In the genomic region with DNA sequence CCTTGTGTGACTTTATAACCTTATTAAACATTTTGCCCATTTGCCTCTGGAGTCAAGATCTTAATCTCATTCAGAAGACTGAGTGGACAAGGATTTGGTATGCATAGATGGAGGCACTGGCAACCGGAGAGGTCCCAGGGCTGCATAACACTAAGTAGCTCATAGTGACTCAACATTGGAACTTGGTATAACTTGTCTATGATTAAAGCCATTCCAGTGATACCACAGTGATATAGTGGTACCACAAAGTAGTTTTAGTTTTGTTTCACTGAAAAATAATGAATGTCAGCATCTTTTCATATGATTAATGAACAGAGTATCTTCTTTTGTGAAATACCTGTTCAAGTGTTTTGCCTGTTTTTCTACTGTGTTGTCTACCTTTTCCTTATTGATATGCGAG, we compare ENCODE assay signal across 19 cellular contexts. TPM values are rescaled to one million over a fixed set of nuclear protein-coding genes. Genes with fewer than 3 reads are reported as not detected.
DNase-seq lines count a peak whose midpoint lies in the region; ATAC-seq and TF ChIP-seq lines count a peak whose summit lies in the region.
"Had no signal": no experiment of that assay in that cellular context is flagged by ENCODE, and none has a peak within 500 bp of the region (broad histone marks: within the 10 kb centered on the region; RNA-seq: fewer than 3 reads in every experiment).

No MANE protein-coding gene starts in this region.

- intact Hi-C loops in IMR-90 (cut with micrococcal nuclease), result no loop called here
- intact Hi-C loops in mammary epithelial cell (cut with micrococcal nuclease), result no loop called here
- intact Hi-C loops in sigmoid colon (cut with DNase I), result no loop called here

- H3K4me3 ChIP-seq in IMR-90 (ENCODE audit: insufficient read depth, low read depth, low read length) (no peak overlapping the region), mammary epithelial cell (replicated peaks in 1 of 3; ENCODE audit: insufficient read depth in 1 of 3, low read depth in 2 of 3, low read length in 3 of 3) (peak overlapping the region in 1 of 3 experiments; percentile 21), sigmoid colon (no peak overlapping the region)
- H3K4me3 ChIP-seq: cardiac muscle cell, ovary had no signal

- TF ChIP-seq POLR2A in IMR-90 (IDR thresholded peaks at IDR 0.05; ENCODE audit: low read depth, low read length), result no peak
- TF ChIP-seq POLR2A in sigmoid colon (IDR thresholded peaks at IDR 0.05), result no peak

- H2AK5ac ChIP-seq in IMR-90 (ENCODE audit: low read depth, low read length), result no peak overlapping the region

- H3K14ac ChIP-seq in IMR-90 (replicated peaks; ENCODE audit: low read depth, low read length), result no peak overlapping the region

- no peak overlapping the region for H3K4ac ChIP-seq in IMR-90 (ENCODE audit: low read depth, low read length)

- POLR2A ChIA-PET in IMR-90 (lab: Charles Lee; ENCODE audit: unreplicated experiment), result no interaction called here

- H3K27ac ChIP-seq in IMR-90 (ENCODE audit: insufficient read depth, low read length), result no peak overlapping the region
- H3K27ac ChIP-seq in mammary epithelial cell (ENCODE audit: insufficient read depth, low read depth, low read length), result peak overlapping the region; percentile 28
- no peak overlapping the region for H3K27ac ChIP-seq in sigmoid colon
- H3K27ac ChIP-seq: C4-2B, cardiac muscle cell, ovary, VCaP had no signal

- peaks cover 7% of the 10 kb centered on the region for H3K9me1 ChIP-seq in IMR-90 (ENCODE audit: insufficient read depth, low read length)

- H3K56ac ChIP-seq in IMR-90 (ENCODE audit: extremely low read depth, insufficient read depth, low read length), result no peak overlapping the region

- CTCF ChIA-PET in IMR-90 (lab: Yijun Ruan, JAX), result interaction anchor here (1.0 kb wide), 1 partner anchor 19 kb away, joined by 3 read pairs; no protein-coding TSS in a partner anchor
- CTCF ChIA-PET in mammary epithelial cell (lab: Charles Lee; ENCODE audit: low non-redundant PET), result no interaction called here

- dilution Hi-C loops in IMR-90 (cut with HindIII; ENCODE audit: low sequenced_read_pairs, unreplicated experiment) (no loop called here), mammary epithelial cell (cut with HindIII; ENCODE audit: low sequenced_read_pairs) (no loop called here)

- no peaks in the 10 kb centered on the region for H3K4me1 ChIP-seq in IMR-90 (ENCODE audit: control insufficient read depth, insufficient read depth, low read length)
- H3K4me1 ChIP-seq in mammary epithelial cell (ENCODE audit: insufficient read depth, low read length), result peaks cover 10% of the 10 kb centered on the region
- peaks cover 0 to 25% (median 11%) of the 10 kb centered on the region in 4 donors for H3K4me1 ChIP-seq in sigmoid colon

- H4K91ac ChIP-seq in IMR-90 (ENCODE audit: insufficient read depth, low read depth, low read length), result no peak overlapping the region

- H4K5ac ChIP-seq in IMR-90 (ENCODE audit: low read depth, low read length), result no peak overlapping the region

- H4K8ac ChIP-seq in IMR-90 (ENCODE audit: low read depth in 2 of 2, low read length in 2 of 2), result no peak overlapping the region

- H3K27me3 ChIP-seq in IMR-90 (ENCODE audit: control insufficient read depth, insufficient read depth, low read length) (no peaks in the 10 kb centered on the region), mammary epithelial cell (ENCODE audit: insufficient read depth, low read length) (no peaks in the 10 kb centered on the region), sigmoid colon (no peaks in the 10 kb centered on the region)
- H3K27me3 ChIP-seq: cardiac muscle cell, ovary had no signal

- no peak for TF ChIP-seq EP300 in sigmoid colon (IDR thresholded peaks at IDR 0.05)

- no peak overlapping the region for H3K9ac ChIP-seq in IMR-90 (ENCODE audit: low read depth, low read length)
- H3K9ac ChIP-seq in mammary epithelial cell (ENCODE audit: insufficient read depth, low read length), result no peak overlapping the region

- H2AK9ac ChIP-seq in IMR-90 (replicated peaks; ENCODE audit: low read depth, low read length, poor library complexity), result no peak overlapping the region

- H2BK20ac ChIP-seq in IMR-90 (ENCODE audit: low read depth, low read length), result no peak overlapping the region

- peak; percentile 87 for ATAC-seq in IMR-90 (ENCODE audit: low read depth)
- no peak for ATAC-seq in GM21528 (IDR thresholded peaks at IDR 0.05; ENCODE audit: low FRiP score, unreplicated experiment)
- ATAC-seq in GM21786 (IDR thresholded peaks at IDR 0.05; ENCODE audit: unreplicated experiment), result no peak
- ATAC-seq: left cardiac atrium had no signal

- no peak overlapping the region for H2BK120ac ChIP-seq in IMR-90 (ENCODE audit: low read depth, low read length)

- no peak for TF ChIP-seq RAD21 in IMR-90 (IDR thresholded peaks at IDR 0.05; ENCODE audit: low read length)

- H4K20me1 ChIP-seq in IMR-90 (ENCODE audit: insufficient read depth, low read length) (peaks cover 10% of the 10 kb centered on the region), mammary epithelial cell (ENCODE audit: insufficient read depth, low read length) (no peaks in the 10 kb centered on the region)

- no peak overlapping the region for H2BK15ac ChIP-seq in IMR-90 (ENCODE audit: low read depth, low read length)

- H3K79me1 ChIP-seq in IMR-90 (ENCODE audit: low read depth in 1 of 2, low read length in 2 of 2), result peaks cover 10 to 29% of the 10 kb centered on the region in 2 experiments

- DNase-seq in AG20443 (ENCODE audit: low spot score), result peak; percentile 61
- DNase-seq in IMR-90, result peak; percentile 70
- peak; percentile 88 for DNase-seq in mammary epithelial cell
- DNase-seq in kidney glomerular epithelial cell (lab: John Stamatoyannopoulos, UW), result peak; percentile 10
- DNase-seq in sigmoid colon, result no peak
- no peak for DNase-seq in COLO668 (lab: John Stamatoyannopoulos, UW; ENCODE audit: unreplicated experiment)
- DNase-seq: activated naive CD4-positive, alpha-beta T cell treated with anti-CD3 and anti-CD28 coated beads for 36 hours; DMS53; effector CD8-positive, alpha-beta T cell; head of caudate nucleus; KBM-7; left cardiac atrium; ovary; stimulated activated naive CD4-positive, alpha-beta T cell treated with Interleukin-2 at 50 U/mL for 16 hours had no signal

- H3K23ac ChIP-seq in IMR-90 (ENCODE audit: low read depth, low read length), result no peak overlapping the region

- H3K18ac ChIP-seq in IMR-90 (ENCODE audit: low read depth, low read length), result no peak overlapping the region

- no peak for TF ChIP-seq CTCF in IMR-90 (conservative IDR thresholded peaks at IDR 0.05; ENCODE audit: low read depth, low read length)
- no peak for TF ChIP-seq CTCF in mammary epithelial cell (conservative IDR thresholded peaks at IDR 0.05 in 1 of 2, IDR thresholded peaks at IDR 0.05 in 1 of 2; ENCODE audit: extremely low read depth in 1 of 2, insufficient read depth in 1 of 2, low read depth in 1 of 2, low read length in 2 of 2)
- no peak for TF ChIP-seq CTCF in sigmoid colon (IDR thresholded peaks at IDR 0.05)

- H3K9me3 ChIP-seq in IMR-90 (ENCODE audit: control insufficient read depth, insufficient read depth, low read length), result no peaks in the 10 kb centered on the region
- no peaks in the 10 kb centered on the region for H3K9me3 ChIP-seq in mammary epithelial cell (replicated peaks; ENCODE audit: insufficient read depth, low read length)
- no peaks in the 10 kb centered on the region for H3K9me3 ChIP-seq in sigmoid colon
- H3K9me3 ChIP-seq: ovary had no signal

- no CpG with 5 or more reads among the region's 2 CpGs for WGBS in IMR-90 (ENCODE audit: extremely low coverage in 2 of 2, insufficient read length in 1 of 2), 2 experiments
- 42% methylated on average over 2 of the region's 2 CpGs for WGBS in mammary epithelial cell (ENCODE audit: low coverage, missing lambda C conversion rate)
- WGBS in sigmoid colon, 2 donors, result 95 to 97% methylated on average over 2 of the region's 2 CpGs

- BruUV-seq in IMR-90 (replicated peaks; lab: Mats Ljungman, UMichigan), result no TSS peak
- no TSS peak for BruUV-seq in mammary epithelial cell (replicated peaks; lab: Mats Ljungman, UMichigan)

- peaks cover 62% of the 10 kb centered on the region for H3K79me2 ChIP-seq in mammary epithelial cell (ENCODE audit: insufficient read depth, low read length)

- H3K36me3 ChIP-seq in IMR-90 (ENCODE audit: control insufficient read depth, insufficient read depth, low read length), result peaks cover 4% of the 10 kb centered on the region
- H3K36me3 ChIP-seq in mammary epithelial cell (ENCODE audit: insufficient read depth, low read length), result no peaks in the 10 kb centered on the region
- peaks cover 0 to 5% (median 0%) of the 10 kb centered on the region in 4 donors for H3K36me3 ChIP-seq in sigmoid colon
- H3K36me3 ChIP-seq: cardiac muscle cell, ovary had no signal

- no peak overlapping the region for H2BK5ac ChIP-seq in IMR-90 (ENCODE audit: low read depth, low read length, poor library complexity, severe bottlenecking)

- no peak overlapping the region for H2AFZ ChIP-seq in IMR-90 (replicated peaks; ENCODE audit: low read length, poor library complexity)
- H2AFZ ChIP-seq in mammary epithelial cell (ENCODE audit: low read depth, low read length), result no peak overlapping the region

- H3K4me2 ChIP-seq in IMR-90 (ENCODE audit: low read depth, low read length), result no peak overlapping the region
- peak overlapping the region; percentile 53 for H3K4me2 ChIP-seq in mammary epithelial cell (ENCODE audit: insufficient read depth, low read depth, low read length)

- in situ Hi-C loops in IMR-90 (cut with MboI; ENCODE audit: low sequenced_read_pairs), result no loop called here
- in situ Hi-C loops in mammary epithelial cell (cut with MboI; ENCODE audit: low sequenced_read_pairs in 2 of 2), result no loop called here

TF ChIP-seq in IMR-90, 13 proteins besides CTCF, POLR2A, EP300 and RAD21:
- TF ChIP-seq SMC3 (IDR thresholded peaks at IDR 0.05; ENCODE audit: low read depth, low read length) (no peak), NFE2L2 (IDR thresholded peaks at IDR 0.05; ENCODE audit: low read depth, low read length) (no peak), MAFK (IDR thresholded peaks at IDR 0.05; ENCODE audit: low read depth, low read length) (peak; percentile 70)

RNA-seq across cellular contexts. Expression of a gene that starts 26.4 kb away (rescaled TPM):
- total RNA-seq in IMR-90 (2012; rRNA removed), result 19.0 and 21.9 TPM in 2 replicates
- 13.5 and 15.4 TPM in 2 replicates for polyA plus RNA-seq in IMR-90 (2012; rRNA removed)
- 4.7 TPM in 2 replicates for polyA plus RNA-seq in IMR-90 (2012; cell fraction: cytosol; rRNA removed)
- 11.9 and 24.7 TPM in 2 replicates for polyA plus RNA-seq in IMR-90 (2012; cell fraction: nucleus; rRNA removed; ENCODE audit: low replicate concordance)
- 10 to 100 TPM; 22.0 to 23.6 TPM for total RNA-seq in mammary epithelial cell
- 23.3 TPM for polyA plus RNA-seq in mammary epithelial cell
- 20.5 TPM for polyA minus RNA-seq in mammary epithelial cell
- 10 to 100 TPM; 42.3 to 78.6 (median 46.6) TPM for total RNA-seq in sigmoid colon
- 10 to 100 TPM; 10.8 to 17.1 (median 15.5) TPM for polyA plus RNA-seq in sigmoid colon

RNA-seq across cellular contexts. Expression of a gene that starts 58.2 kb away (rescaled TPM):
- total RNA-seq in IMR-90 (2012; rRNA removed) (33.3 and 51.1 TPM in 2 replicates), mammary epithelial cell (10 to 100 TPM; 57.8 to 63.5 TPM), sigmoid colon (10 to 100 TPM; 11.9 to 27.1 (median 22.5) TPM)
- polyA plus RNA-seq in IMR-90 (2012; rRNA removed) (19.7 and 22.9 TPM in 2 replicates), mammary epithelial cell (22.7 TPM), sigmoid colon (10 to 100 TPM; 17.9 to 35.1 (median 18.6) TPM)
- 3.1 and 4.7 TPM in 2 replicates for polyA plus RNA-seq in IMR-90 (2012; cell fraction: cytosol; rRNA removed)
- polyA plus RNA-seq in IMR-90 (2012; cell fraction: nucleus; rRNA removed; ENCODE audit: low replicate concordance), result 0.95 and 9.2 TPM in 2 replicates
- polyA minus RNA-seq in mammary epithelial cell, result 70.8 TPM

Comparison
In these comparisons a context has a peak if more than half of its experiments do, and no peak if none do; other contexts are left out.
1. DNase-seq: peak in AG20443 (single experiment), IMR-90 (single experiment), mammary epithelial cell (single experiment) and kidney glomerular epithelial cell (single experiment); none in sigmoid colon (single experiment) and COLO668 (single experiment).